1 cellular context compared by ENCODE assay signal in genomic region chr3:47379488-47379899, GRCh38.
TF ChIP-seq lines count a peak whose summit lies in the region.

No MANE protein-coding gene starts in this region.

TF ChIP-seq in GM12878, 131 proteins besides CTCF, POLR2A, EP300 and RAD21 (continued from another document):
- peak; percentile 69; the same call in 1 of the 2 replicates for TF ChIP-seq MLLT1 (IDR thresholded peaks at IDR 0.05)
